9 cellular contexts compared by ENCODE assay signal in the genomic region with DNA sequence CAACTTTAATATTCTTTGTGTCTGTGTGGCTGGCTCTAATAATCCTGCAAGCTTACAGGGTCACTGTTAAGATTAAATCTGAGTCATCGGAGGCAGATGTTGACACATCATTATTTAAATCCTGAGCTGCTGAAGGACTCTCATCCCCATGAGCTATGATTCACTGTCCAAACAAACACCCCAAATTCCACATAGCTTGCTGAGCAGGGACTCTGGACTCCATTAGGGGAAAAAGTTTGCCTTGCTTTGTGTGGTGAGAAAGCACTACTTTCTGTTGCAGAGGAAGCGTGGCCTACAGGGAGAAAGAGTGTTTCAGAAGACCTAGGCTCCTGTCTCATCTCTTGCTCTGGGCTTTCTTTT.
A peak's percentile ranks its signal among the peaks of the same experiment; 100 is the strongest.
DNase-seq lines count a peak whose midpoint lies in the region; ATAC-seq and TF ChIP-seq lines count a peak whose summit lies in the region.
"Had no signal": no experiment of that assay in that cellular context is flagged by ENCODE, and none has a peak within 500 bp of the region (broad histone marks: within the 10 kb centered on the region; RNA-seq: fewer than 3 reads in every experiment).

No MANE protein-coding gene starts in this region.

- intact Hi-C loops in MCF 10A (cut with micrococcal nuclease) (no loop called here), breast epithelium (cut with DNase I; ENCODE audit: low total_unique reads) (no loop called here), aorta (cut with DNase I) (no loop called here)

- no peak overlapping the region for H3K4me3 ChIP-seq in breast epithelium
- H3K4me3 ChIP-seq in SK-N-SH (ENCODE audit: low read depth in 2 of 2, low read length in 1 of 2): no peak overlapping the region
- no peak overlapping the region for H3K4me3 ChIP-seq in aorta (ENCODE audit: low read length in 2 of 2)

- H3K9me2 ChIP-seq in SK-N-SH: no peaks in the 10 kb centered on the region

- peak; percentile 95 for DNase-seq in MCF 10A (ENCODE audit: unreplicated experiment)
- DNase-seq in breast epithelium (ENCODE audit: low spot score in 2 of 2): no peak
- peak; percentile 18 for DNase-seq in SK-N-SH
- DNase-seq in foreskin keratinocyte: peak; percentile 85 to 86
- no peak for DNase-seq in aorta
- no peak for DNase-seq in stimulated activated naive CD8-positive, alpha-beta T cell treated with anti-CD3 and anti-CD28 coated beads, Interleukin-15, Interleukin-2, amounts not matched to agents 100 U/mL and 50 U/mL, for 24 hours
- DNase-seq in stimulated activated CD4-positive, alpha-beta T cell treated with anti-CD3 and anti-CD28 coated beads, Interleukin-12 subunit alpha, Interleukin-12 subunit beta, amount 100 ng/mL, for 4 hours: no peak
- DNase-seq: activated T-cell treated with anti-CD3 and anti-CD28 coated beads, Interleukin-2, amount 50 U/mL, for 72 hours had no signal

- no peak for TF ChIP-seq POLR2A in breast epithelium (IDR thresholded peaks at IDR 0.05)

- TF ChIP-seq EP300 in SK-N-SH (IDR thresholded peaks at IDR 0.05; ENCODE audit: borderline replicate concordance in 1 of 2, low read depth in 1 of 2, low read length in 1 of 2): peak; percentile 36 to 87; a peak in 2 of 4 replicates

- POLR2A ChIA-PET in MCF 10A (lab: Yijun Ruan, JAX): interaction anchor here (0.6 kb wide), 1 partner anchor 543 kb away, joined by 4 read pairs; no protein-coding TSS in a partner anchor
- POLR2A ChIA-PET in SK-N-SH (lab: Yijun Ruan, JAX): no interaction called here

- no peaks in the 10 kb centered on the region for H3K27me3 Mint-ChIP-seq in MCF 10A (ENCODE audit: insufficient read depth, unreplicated experiment)

- H3K4me3 Mint-ChIP-seq in MCF 10A (ENCODE audit: unreplicated experiment): no peak overlapping the region
- H3K4me3 Mint-ChIP-seq: activated T-cell treated with anti-CD3 and anti-CD28 coated beads, Interleukin-2, amount 50 U/mL, for 72 hours had no signal

- H3K9ac ChIP-seq in SK-N-SH: no peak overlapping the region; the same call in 1 of the 2 replicates

- H3K4me2 ChIP-seq in SK-N-SH: peak overlapping the region; percentile 28; the same call in 1 of the 2 replicates

- no peaks in the 10 kb centered on the region for H3K79me2 ChIP-seq in SK-N-SH (ENCODE audit: insufficient read depth)

- H3K27me3 ChIP-seq in breast epithelium: no peaks in the 10 kb centered on the region
- no peaks in the 10 kb centered on the region for H3K27me3 ChIP-seq in SK-N-SH (ENCODE audit: insufficient read depth)
- H3K27me3 ChIP-seq in foreskin keratinocyte: no peaks in the 10 kb centered on the region
- no peaks in the 10 kb centered on the region for H3K27me3 ChIP-seq in aorta (ENCODE audit: control insufficient read depth in 1 of 2, insufficient read depth in 2 of 2, low read length in 1 of 2)

- H3K36me3 Mint-ChIP-seq in MCF 10A (ENCODE audit: insufficient read depth, unreplicated experiment): no peaks in the 10 kb centered on the region

- H3K36me3 ChIP-seq in breast epithelium: no peaks in the 10 kb centered on the region
- H3K36me3 ChIP-seq in SK-N-SH (replicated peaks in 1 of 2; ENCODE audit: control insufficient read depth in 1 of 2, insufficient read depth in 2 of 2, low read length in 1 of 2): no peaks in the 10 kb centered on the region
- no peaks in the 10 kb centered on the region for H3K36me3 ChIP-seq in aorta (ENCODE audit: control insufficient read depth in 1 of 2, insufficient read depth in 2 of 2, low read length in 1 of 2)

- H3K4me1 Mint-ChIP-seq in MCF 10A (ENCODE audit: insufficient read depth, unreplicated experiment): peaks cover 15% of the 10 kb centered on the region

- H3K4me1 ChIP-seq in breast epithelium (no peaks in the 10 kb centered on the region), SK-N-SH (ENCODE audit: control insufficient read depth in 1 of 2, insufficient read depth in 2 of 2, low read depth in 1 of 2, low read length in 1 of 2) (peaks cover 0 to 38% of the 10 kb centered on the region in 2 experiments; a peak in 3 of 4 replicates), foreskin keratinocyte (peaks cover 7% of the 10 kb centered on the region), aorta (ENCODE audit: control insufficient read depth in 1 of 2, insufficient read depth in 2 of 2, low read length in 2 of 2) (peaks cover 2% of the 10 kb centered on the region in 2 donors)

- H3K9me3 ChIP-seq in breast epithelium: no peaks in the 10 kb centered on the region
- H3K9me3 ChIP-seq in SK-N-SH: no peaks in the 10 kb centered on the region
- no peaks in the 10 kb centered on the region for H3K9me3 ChIP-seq in aorta (ENCODE audit: control insufficient read depth, low read length)

- TF ChIP-seq CTCF in MCF 10A (IDR thresholded peaks at IDR 0.05; ENCODE audit: unreplicated experiment) (no peak), breast epithelium (IDR thresholded peaks at IDR 0.05) (no peak), SK-N-SH (IDR thresholded peaks at IDR 0.05) (no peak), foreskin keratinocyte (conservative IDR thresholded peaks at IDR 0.05) (no peak)

- no peaks in the 10 kb centered on the region for H4K20me1 ChIP-seq in SK-N-SH (ENCODE audit: insufficient read depth)

- WGBS in SK-N-SH (ENCODE audit: low lambda C conversion rate): 7% methylated on average over 2 of the region's 2 CpGs
- WGBS in aorta, 2 donors: 28 to 33% methylated on average over 2 of the region's 2 CpGs

- CTCF ChIA-PET in MCF 10A (lab: Yijun Ruan, JAX) (interaction anchor here (0.8 to 1.6 kb wide), 4 partner anchors 8 to 128 kb away, joined by 4 to 5 read pairs (median 4); no protein-coding TSS in a partner anchor), SK-N-SH (lab: Yijun Ruan, JAX) (interaction anchor here (1.1 kb wide), 1 partner anchor 128 kb away, joined by 3 read pairs; no protein-coding TSS in a partner anchor)

- H2AFZ ChIP-seq in SK-N-SH (ENCODE audit: low read depth): no peak overlapping the region; the same call in 1 of the 2 replicates

- H3K9me3 Mint-ChIP-seq in MCF 10A (ENCODE audit: unreplicated experiment): no peaks in the 10 kb centered on the region
- H3K9me3 Mint-ChIP-seq: activated T-cell treated with anti-CD3 and anti-CD28 coated beads, Interleukin-2, amount 50 U/mL, for 72 hours had no signal

- H3F3A ChIP-seq in SK-N-SH (replicated peaks; ENCODE audit: insufficient read depth): peaks cover 19% of the 10 kb centered on the region

- H3K27ac Mint-ChIP-seq in MCF 10A (ENCODE audit: low read depth, unreplicated experiment): peak overlapping the region; percentile 76
- H3K27ac Mint-ChIP-seq: activated T-cell treated with anti-CD3 and anti-CD28 coated beads, Interleukin-2, amount 50 U/mL, for 72 hours had no signal

- ATAC-seq in foreskin keratinocyte: peak; percentile 99
- peak; percentile 72 for ATAC-seq in aorta (ENCODE audit: low FRiP score)
- no peak for ATAC-seq in HG03039 (IDR thresholded peaks at IDR 0.05; ENCODE audit: unreplicated experiment)
- ATAC-seq in stimulated activated naive CD8-positive, alpha-beta T cell treated with anti-CD3 and anti-CD28 coated beads, Interleukin-15, Interleukin-2, amounts not matched to agents 100 U/mL and 50 U/mL, for 24 hours: no peak
- ATAC-seq: activated T-cell treated with anti-CD3 and anti-CD28 coated beads, Interleukin-2, amount 50 U/mL, for 72 hours had no signal

- BruUV-seq in MCF 10A (replicated peaks; lab: Mats Ljungman, UMichigan): no TSS peak

- H3K27ac ChIP-seq in breast epithelium (no peak overlapping the region), SK-N-SH (ENCODE audit: low read depth in 2 of 2, low read length in 1 of 2) (peak overlapping the region in 1 of 2 experiments; percentile 75; a peak in 3 of 4 replicates), foreskin keratinocyte (no peak overlapping the region), aorta (ENCODE audit: low read depth in 1 of 2, low read length in 2 of 2) (no peak overlapping the region)

- TF ChIP-seq RAD21 in SK-N-SH (IDR thresholded peaks at IDR 0.05; ENCODE audit: low read length): no peak

TF ChIP-seq in SK-N-SH, 30 proteins besides CTCF, POLR2A, EP300 and RAD21 (continues in another document):
- TF ChIP-seq TAF1 (IDR thresholded peaks at IDR 0.05; ENCODE audit: borderline replicate concordance, low read depth, low read length) (no peak), JUND (IDR thresholded peaks at IDR 0.05) (peak; percentile 94), GATA2 (CRISPR knock-in tag; IDR thresholded peaks at IDR 0.05) (no peak), MEF2A (IDR thresholded peaks at IDR 0.05; ENCODE audit: borderline replicate concordance, low read depth) (no peak; the same call in 1 of the 2 replicates), FOSL2 (IDR thresholded peaks at IDR 0.05; ENCODE audit: borderline replicate concordance, low read depth) (peak; percentile 97)
- TF ChIP-seq, protein P1, sequence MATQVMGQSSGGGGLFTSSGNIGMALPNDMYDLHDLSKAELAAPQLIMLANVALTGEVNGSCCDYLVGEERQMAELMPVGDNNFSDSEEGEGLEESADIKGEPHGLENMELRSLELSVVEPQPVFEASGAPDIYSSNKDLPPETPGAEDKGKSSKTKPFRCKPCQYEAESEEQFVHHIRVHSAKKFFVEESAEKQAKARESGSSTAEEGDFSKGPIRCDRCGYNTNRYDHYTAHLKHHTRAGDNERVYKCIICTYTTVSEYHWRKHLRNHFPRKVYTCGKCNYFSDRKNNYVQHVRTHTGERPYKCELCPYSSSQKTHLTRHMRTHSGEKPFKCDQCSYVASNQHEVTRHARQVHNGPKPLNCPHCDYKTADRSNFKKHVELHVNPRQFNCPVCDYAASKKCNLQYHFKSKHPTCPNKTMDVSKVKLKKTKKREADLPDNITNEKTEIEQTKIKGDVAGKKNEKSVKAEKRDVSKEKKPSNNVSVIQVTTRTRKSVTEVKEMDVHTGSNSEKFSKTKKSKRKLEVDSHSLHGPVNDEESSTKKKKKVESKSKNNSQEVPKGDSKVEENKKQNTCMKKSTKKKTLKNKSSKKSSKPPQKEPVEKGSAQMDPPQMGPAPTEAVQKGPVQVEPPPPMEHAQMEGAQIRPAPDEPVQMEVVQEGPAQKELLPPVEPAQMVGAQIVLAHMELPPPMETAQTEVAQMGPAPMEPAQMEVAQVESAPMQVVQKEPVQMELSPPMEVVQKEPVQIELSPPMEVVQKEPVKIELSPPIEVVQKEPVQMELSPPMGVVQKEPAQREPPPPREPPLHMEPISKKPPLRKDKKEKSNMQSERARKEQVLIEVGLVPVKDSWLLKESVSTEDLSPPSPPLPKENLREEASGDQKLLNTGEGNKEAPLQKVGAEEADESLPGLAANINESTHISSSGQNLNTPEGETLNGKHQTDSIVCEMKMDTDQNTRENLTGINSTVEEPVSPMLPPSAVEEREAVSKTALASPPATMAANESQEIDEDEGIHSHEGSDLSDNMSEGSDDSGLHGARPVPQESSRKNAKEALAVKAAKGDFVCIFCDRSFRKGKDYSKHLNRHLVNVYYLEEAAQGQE (IDR thresholded peaks at IDR 0.05; ENCODE audit: low read depth, low read length): no peak
- TF ChIP-seq, protein P2, sequence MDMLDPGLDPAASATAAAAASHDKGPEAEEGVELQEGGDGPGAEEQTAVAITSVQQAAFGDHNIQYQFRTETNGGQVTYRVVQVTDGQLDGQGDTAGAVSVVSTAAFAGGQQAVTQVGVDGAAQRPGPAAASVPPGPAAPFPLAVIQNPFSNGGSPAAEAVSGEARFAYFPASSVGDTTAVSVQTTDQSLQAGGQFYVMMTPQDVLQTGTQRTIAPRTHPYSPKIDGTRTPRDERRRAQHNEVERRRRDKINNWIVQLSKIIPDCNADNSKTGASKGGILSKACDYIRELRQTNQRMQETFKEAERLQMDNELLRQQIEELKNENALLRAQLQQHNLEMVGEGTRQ (IDR thresholded peaks at IDR 0.05; ENCODE audit: borderline replicate concordance, low read depth, low read length): no peak

Comparison
In these comparisons a context has a peak if more than half of its experiments do, and no peak if none do; other contexts are left out.
1. DNase-seq: peak in MCF 10A (single experiment), SK-N-SH (single experiment) and foreskin keratinocyte (2 of 2); none in breast epithelium (0 of 2), aorta (0 of 2), stimulated activated naive CD8-positive, alpha-beta T cell treated with anti-CD3 and anti-CD28 coated beads, Interleukin-15, Interleukin-2, amounts not matched to agents 100 U/mL and 50 U/mL, for 24 hours (single experiment) and stimulated activated CD4-positive, alpha-beta T cell treated with anti-CD3 and anti-CD28 coated beads, Interleukin-12 subunit alpha, Interleukin-12 subunit beta, amount 100 ng/mL, for 4 hours (single experiment).
2. ATAC-seq: peak in foreskin keratinocyte (single experiment) and aorta (single experiment); none in HG03039 (single experiment) and stimulated activated naive CD8-positive, alpha-beta T cell treated with anti-CD3 and anti-CD28 coated beads, Interleukin-15, Interleukin-2, amounts not matched to agents 100 U/mL and 50 U/mL, for 24 hours (single experiment).